Comparison of ENCODE assay signal across 1 cellular context in genomic region chr21:44485796-44486195, GRCh38.
TF ChIP-seq lines count a peak whose summit lies in the region.

No MANE protein-coding gene starts in this region.

TF ChIP-seq in liver, 16 proteins besides CTCF, POLR2A, EP300 and RAD21 (continued from another document):
- TF ChIP-seq MAX (IDR thresholded peaks at IDR 0.05) (no peak), YY1 (IDR thresholded peaks at IDR 0.05) (no peak), ATF3 (IDR thresholded peaks at IDR 0.05) (no peak), GABPA (IDR thresholded peaks at IDR 0.05 in 1 of 2, conservative IDR thresholded peaks at IDR 0.05 in 1 of 2) (no peak), TAF1 (conservative IDR thresholded peaks at IDR 0.05) (no peak), FOXA2 (IDR thresholded peaks at IDR 0.05) (no peak), FOXA1 (IDR thresholded peaks at IDR 0.05) (no peak), RXRA (IDR thresholded peaks at IDR 0.05) (no peak), HNF4A (conservative IDR thresholded peaks at IDR 0.05) (no peak), ZBTB33 (IDR thresholded peaks at IDR 0.05) (no peak)
